ENCODE assay signal across 1 cellular context in genomic region chr9:792331-793260, GRCh38.
TF ChIP-seq lines count a peak whose summit lies in the region.

No MANE protein-coding gene starts in this region.

TF ChIP-seq in HepG2, 621 proteins besides CTCF, POLR2A, EP300 and RAD21 (continued from another document and continues in another):
- no peak for TF ChIP-seq ZNF691 (CRISPR knock-in tag; IDR thresholded peaks at IDR 0.05; ENCODE audit: borderline replicate concordance, low read depth)
- no peak for TF ChIP-seq KAT2B (IDR thresholded peaks at IDR 0.05; ENCODE audit: borderline replicate concordance, low read depth, low read length)
- TF ChIP-seq, protein P1, sequence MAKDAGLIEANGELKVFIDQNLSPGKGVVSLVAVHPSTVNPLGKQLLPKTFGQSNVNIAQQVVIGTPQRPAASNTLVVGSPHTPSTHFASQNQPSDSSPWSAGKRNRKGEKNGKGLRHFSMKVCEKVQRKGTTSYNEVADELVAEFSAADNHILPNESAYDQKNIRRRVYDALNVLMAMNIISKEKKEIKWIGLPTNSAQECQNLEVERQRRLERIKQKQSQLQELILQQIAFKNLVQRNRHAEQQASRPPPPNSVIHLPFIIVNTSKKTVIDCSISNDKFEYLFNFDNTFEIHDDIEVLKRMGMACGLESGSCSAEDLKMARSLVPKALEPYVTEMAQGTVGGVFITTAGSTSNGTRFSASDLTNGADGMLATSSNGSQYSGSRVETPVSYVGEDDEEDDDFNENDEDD (CRISPR knock-in tag; IDR thresholded peaks at IDR 0.05; ENCODE audit: borderline replicate concordance): no peak
- no peak for TF ChIP-seq ZNF678 (CRISPR knock-in tag; IDR thresholded peaks at IDR 0.05)
- no peak for TF ChIP-seq ZNF431 (CRISPR knock-in tag; IDR thresholded peaks at IDR 0.05; ENCODE audit: borderline replicate concordance, low read depth)
- TF ChIP-seq, protein P2, sequence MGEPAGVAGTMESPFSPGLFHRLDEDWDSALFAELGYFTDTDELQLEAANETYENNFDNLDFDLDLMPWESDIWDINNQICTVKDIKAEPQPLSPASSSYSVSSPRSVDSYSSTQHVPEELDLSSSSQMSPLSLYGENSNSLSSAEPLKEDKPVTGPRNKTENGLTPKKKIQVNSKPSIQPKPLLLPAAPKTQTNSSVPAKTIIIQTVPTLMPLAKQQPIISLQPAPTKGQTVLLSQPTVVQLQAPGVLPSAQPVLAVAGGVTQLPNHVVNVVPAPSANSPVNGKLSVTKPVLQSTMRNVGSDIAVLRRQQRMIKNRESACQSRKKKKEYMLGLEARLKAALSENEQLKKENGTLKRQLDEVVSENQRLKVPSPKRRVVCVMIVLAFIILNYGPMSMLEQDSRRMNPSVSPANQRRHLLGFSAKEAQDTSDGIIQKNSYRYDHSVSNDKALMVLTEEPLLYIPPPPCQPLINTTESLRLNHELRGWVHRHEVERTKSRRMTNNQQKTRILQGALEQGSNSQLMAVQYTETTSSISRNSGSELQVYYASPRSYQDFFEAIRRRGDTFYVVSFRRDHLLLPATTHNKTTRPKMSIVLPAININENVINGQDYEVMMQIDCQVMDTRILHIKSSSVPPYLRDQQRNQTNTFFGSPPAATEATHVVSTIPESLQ (CRISPR knock-in tag; conservative IDR thresholded peaks at IDR 0.05): no peak
- TF ChIP-seq THAP11 (CRISPR knock-in tag; IDR thresholded peaks at IDR 0.05): peak; percentile 38; the same call in 1 of the 2 replicates
- TF ChIP-seq ZNF879 (CRISPR knock-in tag; IDR thresholded peaks at IDR 0.05): no peak
- TF ChIP-seq KAT8 (CRISPR knock-in tag; IDR thresholded peaks at IDR 0.05): no peak
- TF ChIP-seq PTBP1 (IDR thresholded peaks at IDR 0.05; ENCODE audit: low read depth, low read length, poor library complexity, severe bottlenecking): no peak
- TF ChIP-seq ZNF138 (CRISPR knock-in tag; IDR thresholded peaks at IDR 0.05; ENCODE audit: low read depth): no peak
- TF ChIP-seq SMC3 (IDR thresholded peaks at IDR 0.05; ENCODE audit: low read length): peak; percentile 32; the same call in 1 of the 2 replicates
- no peak for TF ChIP-seq ZKSCAN8 (CRISPR knock-in tag; IDR thresholded peaks at IDR 0.05; ENCODE audit: borderline replicate concordance)
- no peak for TF ChIP-seq KLF15 (CRISPR knock-in tag; IDR thresholded peaks at IDR 0.05; ENCODE audit: borderline replicate concordance)
- no peak for TF ChIP-seq ZNF652 (CRISPR knock-in tag; IDR thresholded peaks at IDR 0.05; ENCODE audit: borderline replicate concordance, low read depth)
- no peak for TF ChIP-seq ZNF564 (CRISPR knock-in tag; IDR thresholded peaks at IDR 0.05)
- TF ChIP-seq FOXA1 (IDR thresholded peaks at IDR 0.05): no peak
- TF ChIP-seq FOXA1 (CRISPR knock-in tag; IDR thresholded peaks at IDR 0.05): peak; percentile 84
- no peak for TF ChIP-seq ELF3 (CRISPR knock-in tag; IDR thresholded peaks at IDR 0.05)
- no peak for TF ChIP-seq ZNF124 (CRISPR knock-in tag; IDR thresholded peaks at IDR 0.05)
- TF ChIP-seq ZNF44 (CRISPR knock-in tag; IDR thresholded peaks at IDR 0.05): no peak
- TF ChIP-seq REPIN1 (CRISPR knock-in tag; IDR thresholded peaks at IDR 0.05; ENCODE audit: borderline replicate concordance, low read depth): no peak
- no peak for TF ChIP-seq SRSF9 (IDR thresholded peaks at IDR 0.05; ENCODE audit: borderline replicate concordance, insufficient read depth, low read depth, low read length, poor library complexity, severe bottlenecking)
- no peak for TF ChIP-seq KDM5A (IDR thresholded peaks at IDR 0.05; ENCODE audit: borderline replicate concordance, low read length)
- no peak for TF ChIP-seq MAZ (IDR thresholded peaks at IDR 0.05; ENCODE audit: borderline replicate concordance, low read depth, low read length)
- TF ChIP-seq MAZ (CRISPR knock-in tag; IDR thresholded peaks at IDR 0.05; ENCODE audit: low read depth): no peak
- TF ChIP-seq HOXA3 (CRISPR knock-in tag; IDR thresholded peaks at IDR 0.05): peak; percentile 27; the same call in 1 of the 2 replicates
- no peak for TF ChIP-seq CREB1 (IDR thresholded peaks at IDR 0.05)
- peak; percentile 37; the same call in 1 of the 2 replicates for TF ChIP-seq CREB1 (CRISPR knock-in tag; IDR thresholded peaks at IDR 0.05)
- no peak for TF ChIP-seq ZNF546 (CRISPR knock-in tag; conservative IDR thresholded peaks at IDR 0.05)
- no peak for TF ChIP-seq REL (CRISPR knock-in tag; conservative IDR thresholded peaks at IDR 0.05)
- no peak for TF ChIP-seq FOXM1 (CRISPR knock-in tag; IDR thresholded peaks at IDR 0.05)
- no peak for TF ChIP-seq ZSCAN12 (CRISPR knock-in tag; IDR thresholded peaks at IDR 0.05)
- no peak for TF ChIP-seq SAP130 (CRISPR knock-in tag; IDR thresholded peaks at IDR 0.05; ENCODE audit: low read depth)
- TF ChIP-seq RARA (CRISPR knock-in tag; IDR thresholded peaks at IDR 0.05): no peak
- TF ChIP-seq, protein P3, sequence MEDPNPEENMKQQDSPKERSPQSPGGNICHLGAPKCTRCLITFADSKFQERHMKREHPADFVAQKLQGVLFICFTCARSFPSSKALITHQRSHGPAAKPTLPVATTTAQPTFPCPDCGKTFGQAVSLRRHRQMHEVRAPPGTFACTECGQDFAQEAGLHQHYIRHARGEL (CRISPR knock-in tag; IDR thresholded peaks at IDR 0.05): no peak
- TF ChIP-seq GATA4 (IDR thresholded peaks at IDR 0.05; ENCODE audit: borderline replicate concordance, low read depth): no peak
- no peak for TF ChIP-seq MEIS2 (CRISPR knock-in tag; IDR thresholded peaks at IDR 0.05)
- TF ChIP-seq TOPORS (CRISPR knock-in tag; IDR thresholded peaks at IDR 0.05): no peak
- TF ChIP-seq, protein P4, sequence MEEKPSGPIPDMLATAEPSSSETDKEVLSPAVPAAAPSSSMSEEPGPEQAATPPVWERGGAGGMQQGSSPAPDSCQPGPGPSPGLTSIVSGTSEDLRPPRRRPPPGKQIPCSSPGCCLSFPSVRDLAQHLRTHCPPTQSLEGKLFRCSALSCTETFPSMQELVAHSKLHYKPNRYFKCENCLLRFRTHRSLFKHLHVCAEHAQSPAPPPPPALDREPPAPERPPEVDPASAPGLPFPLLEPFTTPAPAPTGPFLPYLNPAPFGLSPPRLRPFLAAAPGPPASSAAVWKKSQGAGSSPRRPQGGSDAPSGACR (CRISPR knock-in tag; IDR thresholded peaks at IDR 0.05): no peak
- TF ChIP-seq MIXL1 (CRISPR knock-in tag; IDR thresholded peaks at IDR 0.05): peak; percentile 78
- TF ChIP-seq ZNF510 (CRISPR knock-in tag; IDR thresholded peaks at IDR 0.05; ENCODE audit: low read depth): no peak
- TF ChIP-seq ZBTB7A (CRISPR knock-in tag; IDR thresholded peaks at IDR 0.05): no peak
- no peak for TF ChIP-seq ZNF616 (CRISPR knock-in tag; IDR thresholded peaks at IDR 0.05; ENCODE audit: low read depth)
- TF ChIP-seq ZNF605 (CRISPR knock-in tag; IDR thresholded peaks at IDR 0.05): no peak; the same call in 1 of the 2 replicates
- TF ChIP-seq FOXO1 (CRISPR knock-in tag; IDR thresholded peaks at IDR 0.05): no peak; the same call in 1 of the 2 replicates
- TF ChIP-seq, protein P5, sequence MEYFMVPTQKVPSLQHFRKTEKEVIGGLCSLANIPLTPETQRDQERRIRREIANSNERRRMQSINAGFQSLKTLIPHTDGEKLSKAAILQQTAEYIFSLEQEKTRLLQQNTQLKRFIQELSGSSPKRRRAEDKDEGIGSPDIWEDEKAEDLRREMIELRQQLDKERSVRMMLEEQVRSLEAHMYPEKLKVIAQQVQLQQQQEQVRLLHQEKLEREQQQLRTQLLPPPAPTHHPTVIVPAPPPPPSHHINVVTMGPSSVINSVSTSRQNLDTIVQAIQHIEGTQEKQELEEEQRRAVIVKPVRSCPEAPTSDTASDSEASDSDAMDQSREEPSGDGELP (IDR thresholded peaks at IDR 0.05; ENCODE audit: borderline replicate concordance, low read depth): no peak
- TF ChIP-seq KDM2A (CRISPR knock-in tag; IDR thresholded peaks at IDR 0.05; ENCODE audit: borderline replicate concordance, low read depth): no peak
- TF ChIP-seq ZNF780A (CRISPR knock-in tag; IDR thresholded peaks at IDR 0.05): no peak
- TF ChIP-seq GPBP1L1 (CRISPR knock-in tag; IDR thresholded peaks at IDR 0.05): no peak
- TF ChIP-seq, protein P6, sequence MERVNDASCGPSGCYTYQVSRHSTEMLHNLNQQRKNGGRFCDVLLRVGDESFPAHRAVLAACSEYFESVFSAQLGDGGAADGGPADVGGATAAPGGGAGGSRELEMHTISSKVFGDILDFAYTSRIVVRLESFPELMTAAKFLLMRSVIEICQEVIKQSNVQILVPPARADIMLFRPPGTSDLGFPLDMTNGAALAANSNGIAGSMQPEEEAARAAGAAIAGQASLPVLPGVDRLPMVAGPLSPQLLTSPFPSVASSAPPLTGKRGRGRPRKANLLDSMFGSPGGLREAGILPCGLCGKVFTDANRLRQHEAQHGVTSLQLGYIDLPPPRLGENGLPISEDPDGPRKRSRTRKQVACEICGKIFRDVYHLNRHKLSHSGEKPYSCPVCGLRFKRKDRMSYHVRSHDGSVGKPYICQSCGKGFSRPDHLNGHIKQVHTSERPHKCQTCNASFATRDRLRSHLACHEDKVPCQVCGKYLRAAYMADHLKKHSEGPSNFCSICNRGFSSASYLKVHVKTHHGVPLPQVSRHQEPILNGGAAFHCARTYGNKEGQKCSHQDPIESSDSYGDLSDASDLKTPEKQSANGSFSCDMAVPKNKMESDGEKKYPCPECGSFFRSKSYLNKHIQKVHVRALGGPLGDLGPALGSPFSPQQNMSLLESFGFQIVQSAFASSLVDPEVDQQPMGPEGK (CRISPR knock-in tag; IDR thresholded peaks at IDR 0.05): no peak
- TF ChIP-seq MED13 (CRISPR knock-in tag; IDR thresholded peaks at IDR 0.05): no peak
- peak; percentile 16; the same call in 1 of the 2 replicates for TF ChIP-seq ATF2 (CRISPR knock-in tag; IDR thresholded peaks at IDR 0.05)
- TF ChIP-seq CREM (IDR thresholded peaks at IDR 0.05): peak; percentile 48; the same call in 1 of the 2 replicates
- TF ChIP-seq CREM (CRISPR knock-in tag; IDR thresholded peaks at IDR 0.05): no peak
- TF ChIP-seq, protein P7, sequence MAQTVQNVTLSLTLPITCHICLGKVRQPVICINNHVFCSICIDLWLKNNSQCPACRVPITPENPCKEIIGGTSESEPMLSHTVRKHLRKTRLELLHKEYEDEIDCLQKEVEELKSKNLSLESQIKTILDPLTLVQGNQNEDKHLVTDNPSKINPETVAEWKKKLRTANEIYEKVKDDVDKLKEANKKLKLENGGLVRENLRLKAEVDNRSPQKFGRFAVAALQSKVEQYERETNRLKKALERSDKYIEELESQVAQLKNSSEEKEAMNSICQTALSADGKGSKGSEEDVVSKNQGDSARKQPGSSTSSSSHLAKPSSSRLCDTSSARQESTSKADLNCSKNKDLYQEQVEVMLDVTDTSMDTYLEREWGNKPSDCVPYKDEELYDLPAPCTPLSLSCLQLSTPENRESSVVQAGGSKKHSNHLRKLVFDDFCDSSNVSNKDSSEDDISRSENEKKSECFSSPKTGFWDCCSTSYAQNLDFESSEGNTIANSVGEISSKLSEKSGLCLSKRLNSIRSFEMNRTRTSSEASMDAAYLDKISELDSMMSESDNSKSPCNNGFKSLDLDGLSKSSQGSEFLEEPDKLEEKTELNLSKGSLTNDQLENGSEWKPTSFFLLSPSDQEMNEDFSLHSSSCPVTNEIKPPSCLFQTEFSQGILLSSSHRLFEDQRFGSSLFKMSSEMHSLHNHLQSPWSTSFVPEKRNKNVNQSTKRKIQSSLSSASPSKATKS (CRISPR knock-in tag; IDR thresholded peaks at IDR 0.05): no peak
- no peak for TF ChIP-seq ZSCAN5A (CRISPR knock-in tag; IDR thresholded peaks at IDR 0.05; ENCODE audit: borderline replicate concordance)
- TF ChIP-seq ZNF34 (CRISPR knock-in tag; IDR thresholded peaks at IDR 0.05; ENCODE audit: borderline replicate concordance): no peak
- no peak for TF ChIP-seq ZBTB20 (CRISPR knock-in tag; IDR thresholded peaks at IDR 0.05; ENCODE audit: borderline replicate concordance, low read depth)
- TF ChIP-seq ZNF496 (CRISPR knock-in tag; IDR thresholded peaks at IDR 0.05; ENCODE audit: insufficient replicate concordance): no peak
